ENCODE assay signal across 9 cellular contexts in genomic region chr6:32473378-32474348, GRCh38. TPM values are rescaled to one million over a fixed set of nuclear protein-coding genes. Genes with fewer than 3 reads are reported as not detected.
DNase-seq lines count a peak whose midpoint lies in the region; ATAC-seq, FAIRE-seq and TF ChIP-seq lines count a peak whose summit lies in the region.
"Not testable (repeated sequence)": the region's sequence is repeated elsewhere in the genome, so short reads cannot be mapped to it uniquely, and the experiment has no call there.
"Had no signal": no experiment of that assay in that cellular context is flagged by ENCODE, and none has a peak within 500 bp of the region (broad histone marks: within the 10 kb centered on the region; RNA-seq: fewer than 3 reads in every experiment).

No MANE protein-coding gene starts in this region.

- peak; percentile 92 for FAIRE-seq in kidney (lab: Jason Lieb, UNC)

- peaks cover 6 to 22% of the 10 kb centered on the region in 2 donors for H3K36me3 Mint-ChIP-seq in stimulated activated naive B cell treated with anti-CD40 and anti-IgM and Interleukin-4, amounts not matched to agents 10 μg/mL and 1 μg/mL and 100 μg/mL, for 72 hours

- TF ChIP-seq CTCF in Peyer's patch (IDR thresholded peaks at IDR 0.05); body of pancreas (IDR thresholded peaks at IDR 0.05); kidney (IDR thresholded peaks at IDR 0.05; ENCODE audit: borderline replicate concordance, extremely low read depth, insufficient read depth): not testable (repeated sequence)

- peak overlapping the region; percentile 35 to 73 (median 62) for H3K27ac ChIP-seq in Peyer's patch
- peak overlapping the region in 2 of 4 donors; percentile 44 to 60 for H3K27ac ChIP-seq in body of pancreas
- peak overlapping the region; percentile 41 to 53 for H3K27ac ChIP-seq in kidney (ENCODE audit: low read depth in 2 of 2, low read length in 2 of 2)

- TF ChIP-seq POLR2A in Peyer's patch (IDR thresholded peaks at IDR 0.05) (peak in 1 of 2 donors; percentile 20), body of pancreas (IDR thresholded peaks at IDR 0.05) (peak in 1 of 3 donors; percentile 40)

- H3K27ac Mint-ChIP-seq in stimulated activated naive B cell treated with anti-CD40 and anti-IgM and Interleukin-4, amounts not matched to agents 10 μg/mL and 1 μg/mL and 100 μg/mL, for 72 hours, result peak overlapping the region; percentile 100

- not testable (repeated sequence) for H3K9me3 Mint-ChIP-seq in stimulated activated naive B cell treated with anti-CD40 and anti-IgM and Interleukin-4, amounts not matched to agents 10 μg/mL and 1 μg/mL and 100 μg/mL, for 72 hours

- 31 to 36% methylated on average over 10 of the region's 10 CpGs for WGBS in body of pancreas, 2 donors

- not testable (repeated sequence) for H3K27me3 Mint-ChIP-seq in stimulated activated naive B cell treated with anti-CD40 and anti-IgM and Interleukin-4, amounts not matched to agents 10 μg/mL and 1 μg/mL and 100 μg/mL, for 72 hours

- DNase-seq in DMS53 treated with DMSO at 0.1 percent for 48 hours (lab: John Stamatoyannopoulos, UW; ENCODE audit: unreplicated experiment) (peak; percentile 24), H4 (ENCODE audit: low spot score) (peak; percentile 1), Peyer's patch (peak in 1 of 3 donors; percentile 63), body of pancreas (peak in 1 of 4 donors; percentile 42)
- not testable (repeated sequence) for DNase-seq in kidney
- DNase-seq in stimulated activated naive B cell treated with anti-CD40 and anti-IgM and Interleukin-4, amounts not matched to agents 10 μg/mL and 1 μg/mL and 100 μg/mL, for 72 hours, result peak; percentile 53

- not testable (repeated sequence) for H3K4me1 ChIP-seq in Peyer's patch; body of pancreas; kidney (ENCODE audit: control insufficient read depth in 1 of 2, insufficient read depth in 1 of 2, low read depth in 1 of 2, low read length in 2 of 2)

- intact Hi-C loops in body of pancreas (cut with DNase I); kidney (cut with DNase I): not testable (repeated sequence)

- H3K4me3 Mint-ChIP-seq in stimulated activated naive B cell treated with anti-CD40 and anti-IgM and Interleukin-4, amounts not matched to agents 10 μg/mL and 1 μg/mL and 100 μg/mL, for 72 hours, result peak overlapping the region; percentile 79 to 81

- not testable (repeated sequence) for H3K27me3 ChIP-seq in Peyer's patch, body of pancreas

- peaks cover 19 to 38% of the 10 kb centered on the region in 2 donors for H3K4me1 Mint-ChIP-seq in stimulated activated naive B cell treated with anti-CD40 and anti-IgM and Interleukin-4, amounts not matched to agents 10 μg/mL and 1 μg/mL and 100 μg/mL, for 72 hours

- not testable (repeated sequence) for H3K4me3 ChIP-seq in Peyer's patch; body of pancreas; kidney (ENCODE audit: low read length in 2 of 2)

- ATAC-seq in GM19035 (IDR thresholded peaks at IDR 0.05; ENCODE audit: unreplicated experiment) (peak; percentile 96), HG03196 (IDR thresholded peaks at IDR 0.05; ENCODE audit: unreplicated experiment) (peak; percentile 85), body of pancreas (peak; percentile 87)
- ATAC-seq in stimulated activated naive B cell treated with anti-CD40 and anti-IgM and Interleukin-4, amounts not matched to agents 10 μg/mL and 1 μg/mL and 100 μg/mL, for 72 hours (replicated peaks), result peak; percentile 98

- H3K9me3 ChIP-seq in Peyer's patch; body of pancreas; kidney (ENCODE audit: control insufficient read depth in 1 of 2, low read length in 2 of 2): not testable (repeated sequence)

- H3K36me3 ChIP-seq in Peyer's patch; body of pancreas (replicated peaks in 1 of 2; ENCODE audit: insufficient read depth in 1 of 2, low read depth in 2 of 2); kidney (ENCODE audit: control insufficient read depth in 1 of 2, insufficient read depth in 2 of 2, low read length in 2 of 2): not testable (repeated sequence)

- H3K9ac ChIP-seq in kidney (ENCODE audit: low read length in 2 of 2), result not testable (repeated sequence)

RNA-seq across cellular contexts. Expression of gene HLA-DRA, which starts 34.0 kb away (rescaled TPM):
- 0.53 and 3.3 TPM in 2 replicates for total RNA-seq in H4 (2014; rRNA removed; shearing (Covaris generic))
- total RNA-seq in Peyer's patch, result 100 to 1,000 TPM; 354 to 966 (median 405) TPM
- 100 to 1,000 TPM in 1 of 2 donors, 10 to 100 TPM in 1; 20.1 to 129 TPM for total RNA-seq in body of pancreas
- 607 TPM for total RNA-seq in kidney
- polyA plus RNA-seq in kidney (ENCODE audit: insufficient read depth, low read depth, low replicate concordance), result 489 TPM

RNA-seq across cellular contexts. Expression of gene HLA-DRB5, which starts 56.4 kb away (rescaled TPM):
- not detected in 2 replicates for total RNA-seq in H4 (2014; rRNA removed; shearing (Covaris generic))
- 10 to 100 TPM in 2 of 4 donors, not detected in 2; 14.7 to 36.3 TPM for total RNA-seq in Peyer's patch
- total RNA-seq in body of pancreas, result 10 to 100 TPM in 1 of 2 donors, 1 to 10 TPM in 1; 1.3 to 19.8 TPM
- total RNA-seq in kidney, result 2.8 TPM
- polyA plus RNA-seq in kidney (ENCODE audit: insufficient read depth, low read depth, low replicate concordance), result 59.9 TPM
- total RNA-seq: NCI-H460 had no signal
